ENCODE assay signal across 19 cellular contexts in the genomic region with DNA sequence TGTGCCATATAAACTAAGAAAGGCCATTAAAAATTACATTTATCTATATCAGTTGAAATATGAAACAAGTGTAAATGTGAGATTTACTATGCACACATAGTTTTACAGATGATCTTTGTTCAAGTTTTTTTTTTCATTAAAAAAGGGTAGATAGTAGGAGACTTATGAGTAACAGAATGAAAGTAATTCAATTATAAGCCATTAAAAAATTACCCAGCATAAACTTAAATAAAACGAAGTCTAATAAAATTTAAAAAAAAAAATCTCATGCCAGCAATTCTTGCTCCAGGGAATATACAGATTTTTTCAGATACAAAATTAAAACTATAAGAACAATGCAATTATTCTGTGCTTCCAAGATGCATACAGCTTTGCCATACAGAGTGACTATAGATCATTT.
A peak's percentile ranks its signal among the peaks of the same experiment; 100 is the strongest.
DNase-seq lines count a peak whose midpoint lies in the region; ATAC-seq and FAIRE-seq lines count a peak whose summit lies in the region.
"Had no signal": no experiment of that assay in that cellular context is flagged by ENCODE, and none has a peak within 500 bp of the region (broad histone marks: within the 10 kb centered on the region; RNA-seq: fewer than 3 reads in every experiment).

No MANE protein-coding gene starts in this region.

- FAIRE-seq in A204.1 (lab: Jason Lieb, UNC) (peak; percentile 81), GM19239 (lab: Jason Lieb, UNC) (peak; percentile 26), islet of Langerhans (lab: Jason Lieb, UNC) (peak; percentile 21)
- FAIRE-seq: GM12878, H1 had no signal

- no peak for DNase-seq in GM19239 (ENCODE audit: insufficient read length, low spot score)
- no peak for DNase-seq in HT-29 (ENCODE audit: low spot score)
- DNase-seq in DMS53 treated with DMSO at 0.1 percent for 48 hours (lab: John Stamatoyannopoulos, UW; ENCODE audit: unreplicated experiment), result no peak
- DNase-seq: 8988T; C1 segment of cervical spinal cord; Calu3; CD4-positive, alpha-beta memory T cell; COR-L47; DMS53; DND-41; GDM1; GM23248; H7; HCEC 1CT had no signal

- ATAC-seq in GM18907 (IDR thresholded peaks at IDR 0.05; ENCODE audit: unreplicated experiment), result no peak
- ATAC-seq: GM12878 had no signal
